In genomic region chr11:108632041-108632440, GRCh38 we compare ENCODE assay signal across 16 cellular contexts.
"Had no signal": no experiment of that assay in that cellular context is flagged by ENCODE, and none has a peak within 500 bp of the region (broad histone marks: within the 10 kb centered on the region; RNA-seq: fewer than 3 reads in every experiment).

No MANE protein-coding gene starts in this region.

- H3K36me3 ChIP-seq: esophagus muscularis mucosa, gastrocnemius medialis, heart right ventricle, stomach, thoracic aorta had no signal

- H3K9me3 ChIP-seq: gastrocnemius medialis, thoracic aorta had no signal

- ATAC-seq: activated naive CD4-positive, alpha-beta T cell treated with anti-CD3 and anti-CD28 coated beads, Interleukin-2, amount 50 U/mL, for 72 hours; activated T-cell treated with anti-CD3 and anti-CD28 coated beads, Interleukin-2, amount 50 U/mL, for 4 hours; gastrocnemius medialis; heart right ventricle; left ventricle myocardium superior had no signal

- DNase-seq: activated CD4-positive, alpha-beta T cell treated with anti-CD3 and anti-CD28 coated beads for 1 hour; activated CD4-positive, alpha-beta T cell treated with anti-CD3 and anti-CD28 coated beads, Interleukin-2, amount 50 U/mL, for 48 hours; activated effector memory CD4-positive, alpha-beta T cell treated with anti-CD3 and anti-CD28 coated beads, Interleukin-2, amount 50 U/mL, for 16 hours; activated T-cell treated with anti-CD3 and anti-CD28 coated beads, Interleukin-2, amount 50 U/mL, for 4 hours; amygdala; cerebellar nuclear complex; dorsolateral prefrontal cortex; gastrocnemius medialis; heart right ventricle; left ventricle myocardium superior; mesenchymal stem cell; stimulated activated CD4-positive, alpha-beta T cell treated with anti-CD3 and anti-CD28 coated beads, Interleukin-4, amount 100 ng/mL, for 24 hours; stomach had no signal

- H3K4me3 ChIP-seq: dorsolateral prefrontal cortex, esophagus muscularis mucosa, gastrocnemius medialis, heart right ventricle, stomach, thoracic aorta had no signal

- H3K27me3 ChIP-seq: dorsolateral prefrontal cortex, esophagus muscularis mucosa, gastrocnemius medialis, stomach had no signal

- H3K27ac ChIP-seq: dorsolateral prefrontal cortex, esophagus muscularis mucosa, gastrocnemius medialis, heart right ventricle, stomach, thoracic aorta had no signal

- H3K4me1 ChIP-seq: esophagus muscularis mucosa, gastrocnemius medialis, heart right ventricle, stomach had no signal
